18 cellular contexts compared by ENCODE assay signal in the genomic region with DNA sequence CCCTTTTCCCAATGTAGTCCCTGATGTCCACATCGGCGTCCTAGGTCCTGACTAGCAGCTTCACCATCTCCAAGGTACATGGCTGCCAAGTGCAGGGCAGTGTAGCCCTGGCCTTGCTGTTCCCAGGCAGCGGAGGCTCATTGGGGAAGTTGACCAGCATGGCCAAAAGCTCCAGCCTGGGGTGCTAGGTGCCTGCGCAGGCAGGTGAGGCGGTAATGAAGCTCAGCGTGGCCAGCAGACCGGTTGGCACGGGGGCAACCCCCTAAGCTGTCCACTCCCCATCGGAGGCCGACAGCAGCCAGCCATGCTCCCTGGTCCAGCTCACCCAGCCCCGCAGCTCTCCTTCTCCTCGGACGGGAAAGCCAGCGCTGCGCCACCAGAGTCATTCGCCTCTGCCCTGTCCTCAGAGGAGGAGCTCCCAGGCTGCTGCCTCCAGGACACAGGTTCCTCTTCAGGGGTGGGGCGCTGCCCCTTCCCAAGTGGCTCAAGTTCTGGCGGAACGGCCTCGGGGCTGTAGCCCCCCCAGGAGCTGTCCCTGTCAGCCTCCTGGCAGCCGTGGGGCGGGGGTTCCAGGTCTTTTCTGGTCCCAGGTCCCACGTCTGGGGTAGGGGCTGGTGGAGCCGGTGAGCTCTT.
DNase-seq lines count a peak whose midpoint lies in the region; ATAC-seq and TF ChIP-seq lines count a peak whose summit lies in the region.
"Had no signal": no experiment of that assay in that cellular context is flagged by ENCODE, and none has a peak within 500 bp of the region (broad histone marks: within the 10 kb centered on the region; RNA-seq: fewer than 3 reads in every experiment).

No MANE protein-coding gene starts in this region.

- H3K27me3 ChIP-seq in SK-N-SH (ENCODE audit: insufficient read depth) (no peaks in the 10 kb centered on the region), neuronal stem cell (ENCODE audit: control insufficient read depth in 3 of 3, insufficient read depth in 3 of 3, low read depth in 1 of 3, low read length in 3 of 3) (no peaks in the 10 kb centered on the region)
- H3K27me3 ChIP-seq: BLaER1 had no signal

- TF ChIP-seq RAD21 in SK-N-SH (IDR thresholded peaks at IDR 0.05; ENCODE audit: low read length): no peak

- 85% methylated on average over 4 of the region's 24 CpGs for WGBS in SK-N-SH (ENCODE audit: low lambda C conversion rate)
- WGBS in neuronal stem cell (ENCODE audit: extremely low coverage in 2 of 2, insufficient read length in 2 of 2, insufficient replicate concordance in 1 of 2), 2 donors: no CpG with 5 or more reads among the region's 24 CpGs

- CTCF ChIA-PET in SK-N-SH (lab: Yijun Ruan, JAX): no interaction called here

- no peak overlapping the region for H3K4me3 Mint-ChIP-seq in chondrocyte (ENCODE audit: unreplicated experiment)
- H3K4me3 Mint-ChIP-seq: CD8-positive, alpha-beta T cell; HFFc6 had no signal

- peak; percentile 7 for DNase-seq in SK-N-SH
- DNase-seq in chondrocyte (ENCODE audit: low spot score): peak; percentile 82
- no peak for DNase-seq in neuronal stem cell (ENCODE audit: low spot score)
- DNase-seq in T-helper 1 cell: no peak
- DNase-seq in germinal center (ENCODE audit: low spot score): no peak
- no peak for DNase-seq in activated CD4-positive, CD25-positive, alpha-beta regulatory T cell (lab: John Stamatoyannopoulos, UW)
- DNase-seq: 8988T; Calu3; CD8-positive, alpha-beta T cell; DMS79 treated with DMSO at 0.1 percent for 48 hours; EL; GOT3; H7; HFFc6 had no signal

- no peak overlapping the region for H3K18ac ChIP-seq in neuronal stem cell (ENCODE audit: low read length)

- no peak overlapping the region for H2BK120ac ChIP-seq in neuronal stem cell (ENCODE audit: low read depth, low read length)

- H3K36me3 Mint-ChIP-seq in chondrocyte (ENCODE audit: low read depth): no peaks in the 10 kb centered on the region
- H3K36me3 Mint-ChIP-seq: CD8-positive, alpha-beta T cell had no signal

- H2AK5ac ChIP-seq in neuronal stem cell (ENCODE audit: low read depth, low read length): no peak overlapping the region

- H4K20me1 ChIP-seq in SK-N-SH (ENCODE audit: insufficient read depth): no peaks in the 10 kb centered on the region
- H4K20me1 ChIP-seq: BLaER1 had no signal

- no peaks in the 10 kb centered on the region for H3K79me1 ChIP-seq in neuronal stem cell (ENCODE audit: low read depth, low read length)

- H3K4me1 ChIP-seq in SK-N-SH (ENCODE audit: control insufficient read depth in 1 of 2, insufficient read depth in 2 of 2, low read depth in 1 of 2, low read length in 1 of 2) (no peaks in the 10 kb centered on the region; a peak in 1 of 4 replicates), neuronal stem cell (ENCODE audit: control insufficient read depth in 2 of 2, insufficient read depth in 1 of 2, low read depth in 1 of 2, low read length in 2 of 2) (no peaks in the 10 kb centered on the region)
- H3K4me1 ChIP-seq: BLaER1 had no signal

- H3K4me3 ChIP-seq in SK-N-SH (ENCODE audit: low read depth in 2 of 2, low read length in 1 of 2) (no peak overlapping the region), neuronal stem cell (ENCODE audit: low read length in 2 of 2) (no peak overlapping the region)
- H3K4me3 ChIP-seq: BLaER1, GM12878 had no signal

- H2BK5ac ChIP-seq in neuronal stem cell (ENCODE audit: low read length): no peak overlapping the region

- H3K9me3 ChIP-seq in SK-N-SH (no peaks in the 10 kb centered on the region), neuronal stem cell (replicated peaks in 1 of 2; ENCODE audit: control insufficient read depth in 2 of 2, insufficient read depth in 1 of 2, low read depth in 1 of 2, low read length in 2 of 2) (peaks cover 0 to 3% of the 10 kb centered on the region in 2 donors)

- H4K91ac ChIP-seq in neuronal stem cell (ENCODE audit: low read depth, low read length, poor library complexity): no peak overlapping the region

- TF ChIP-seq EP300 in SK-N-SH (IDR thresholded peaks at IDR 0.05; ENCODE audit: borderline replicate concordance in 1 of 2, low read depth in 1 of 2, low read length in 1 of 2): no peak

- H3K4me1 Mint-ChIP-seq in chondrocyte (ENCODE audit: low read depth): no peaks in the 10 kb centered on the region

- no peak overlapping the region for H3K23ac ChIP-seq in neuronal stem cell (ENCODE audit: low read depth, low read length, poor library complexity)

- no peak overlapping the region for H3K27ac Mint-ChIP-seq in chondrocyte (ENCODE audit: unreplicated experiment)
- H3K27ac Mint-ChIP-seq: CD8-positive, alpha-beta T cell; HFFc6 had no signal

- H2AFZ ChIP-seq in SK-N-SH (ENCODE audit: low read depth): no peak overlapping the region
- H2AFZ ChIP-seq in neuronal stem cell (ENCODE audit: low read length): no peak overlapping the region

- no peak for ATAC-seq in SK-N-SH treated with all-trans-retinoic acid at 6 μM for 48 hours
- ATAC-seq: CD8-positive, alpha-beta T cell; GM12878; HCT116 had no signal

- H3K36me3 ChIP-seq in SK-N-SH (replicated peaks in 1 of 2; ENCODE audit: control insufficient read depth in 1 of 2, insufficient read depth in 2 of 2, low read length in 1 of 2): no peaks in the 10 kb centered on the region
- H3K36me3 ChIP-seq in neuronal stem cell (replicated peaks in 1 of 2; ENCODE audit: control insufficient read depth in 2 of 2, insufficient read depth in 2 of 2, low read length in 2 of 2): no peaks in the 10 kb centered on the region
- H3K36me3 ChIP-seq: BLaER1 had no signal

- H3K27ac ChIP-seq in SK-N-SH (ENCODE audit: low read depth in 2 of 2, low read length in 1 of 2) (no peak overlapping the region), neuronal stem cell (replicated peaks; ENCODE audit: low read length) (no peak overlapping the region)
- H3K27ac ChIP-seq: BLaER1 had no signal

- POLR2A ChIA-PET in SK-N-SH (lab: Yijun Ruan, JAX): no interaction called here

- H3K79me2 ChIP-seq in SK-N-SH (ENCODE audit: insufficient read depth): no peaks in the 10 kb centered on the region

- no peak for TF ChIP-seq CTCF in SK-N-SH (IDR thresholded peaks at IDR 0.05)
- TF ChIP-seq CTCF in chondrocyte (IDR thresholded peaks at IDR 0.05): no peak

- no peaks in the 10 kb centered on the region for H3F3A ChIP-seq in SK-N-SH (replicated peaks; ENCODE audit: insufficient read depth)

- H3K9me2 ChIP-seq in SK-N-SH: no peaks in the 10 kb centered on the region

- H3K9me3 Mint-ChIP-seq in chondrocyte (ENCODE audit: low read depth): peaks cover 25% of the 10 kb centered on the region

- H3K14ac ChIP-seq in neuronal stem cell (ENCODE audit: low read length): no peak overlapping the region

- no peak overlapping the region for H2BK12ac ChIP-seq in neuronal stem cell (ENCODE audit: low read length)

- H3K9ac ChIP-seq in SK-N-SH (no peak overlapping the region), neuronal stem cell (ENCODE audit: low read depth, low read length, poor library complexity) (no peak overlapping the region)
- H3K9ac ChIP-seq: BLaER1 had no signal

- no peak overlapping the region for H3K4me2 ChIP-seq in SK-N-SH
- H3K4me2 ChIP-seq in neuronal stem cell (ENCODE audit: insufficient read depth, low read length, poor library complexity, severe bottlenecking): no peak overlapping the region
- H3K4me2 ChIP-seq: BLaER1 had no signal

- no peak overlapping the region for H2BK15ac ChIP-seq in neuronal stem cell (ENCODE audit: low read length)

- no peak overlapping the region for H3K4ac ChIP-seq in neuronal stem cell (ENCODE audit: low read length)

- no peaks in the 10 kb centered on the region for H3K27me3 Mint-ChIP-seq in chondrocyte (ENCODE audit: low read depth)

- H4K8ac ChIP-seq in neuronal stem cell (ENCODE audit: low read depth, low read length): peak overlapping the region; percentile 92

TF ChIP-seq in SK-N-SH, 30 proteins besides CTCF, POLR2A, EP300 and RAD21:
- TF ChIP-seq TEAD4 (IDR thresholded peaks at IDR 0.05; ENCODE audit: borderline replicate concordance, insufficient read depth) (no peak), ELF1 (IDR thresholded peaks at IDR 0.05) (no peak)
- TF ChIP-seq, protein P1, sequence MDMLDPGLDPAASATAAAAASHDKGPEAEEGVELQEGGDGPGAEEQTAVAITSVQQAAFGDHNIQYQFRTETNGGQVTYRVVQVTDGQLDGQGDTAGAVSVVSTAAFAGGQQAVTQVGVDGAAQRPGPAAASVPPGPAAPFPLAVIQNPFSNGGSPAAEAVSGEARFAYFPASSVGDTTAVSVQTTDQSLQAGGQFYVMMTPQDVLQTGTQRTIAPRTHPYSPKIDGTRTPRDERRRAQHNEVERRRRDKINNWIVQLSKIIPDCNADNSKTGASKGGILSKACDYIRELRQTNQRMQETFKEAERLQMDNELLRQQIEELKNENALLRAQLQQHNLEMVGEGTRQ (IDR thresholded peaks at IDR 0.05; ENCODE audit: borderline replicate concordance, low read depth, low read length): no peak

TF ChIP-seq in SK-N-SH treated with all-trans-retinoic acid at 6 μM for 48 hours, 23 proteins besides CTCF, POLR2A, EP300 and RAD21 (continues in another document):
- TF ChIP-seq ZC3H10 (CRISPR knock-in tag; IDR thresholded peaks at IDR 0.05) (no peak), ESRRG (CRISPR knock-in tag; IDR thresholded peaks at IDR 0.05) (no peak), CSDC2 (CRISPR knock-in tag; IDR thresholded peaks at IDR 0.05) (no peak), ZFP3 (CRISPR knock-in tag; IDR thresholded peaks at IDR 0.05) (no peak), GLIS3 (CRISPR knock-in tag; IDR thresholded peaks at IDR 0.05) (no peak), ZNF8 (CRISPR knock-in tag; IDR thresholded peaks at IDR 0.05) (no peak), ARNTL (CRISPR knock-in tag; IDR thresholded peaks at IDR 0.05; ENCODE audit: borderline replicate concordance, low read depth) (no peak)
- TF ChIP-seq, protein P2, sequence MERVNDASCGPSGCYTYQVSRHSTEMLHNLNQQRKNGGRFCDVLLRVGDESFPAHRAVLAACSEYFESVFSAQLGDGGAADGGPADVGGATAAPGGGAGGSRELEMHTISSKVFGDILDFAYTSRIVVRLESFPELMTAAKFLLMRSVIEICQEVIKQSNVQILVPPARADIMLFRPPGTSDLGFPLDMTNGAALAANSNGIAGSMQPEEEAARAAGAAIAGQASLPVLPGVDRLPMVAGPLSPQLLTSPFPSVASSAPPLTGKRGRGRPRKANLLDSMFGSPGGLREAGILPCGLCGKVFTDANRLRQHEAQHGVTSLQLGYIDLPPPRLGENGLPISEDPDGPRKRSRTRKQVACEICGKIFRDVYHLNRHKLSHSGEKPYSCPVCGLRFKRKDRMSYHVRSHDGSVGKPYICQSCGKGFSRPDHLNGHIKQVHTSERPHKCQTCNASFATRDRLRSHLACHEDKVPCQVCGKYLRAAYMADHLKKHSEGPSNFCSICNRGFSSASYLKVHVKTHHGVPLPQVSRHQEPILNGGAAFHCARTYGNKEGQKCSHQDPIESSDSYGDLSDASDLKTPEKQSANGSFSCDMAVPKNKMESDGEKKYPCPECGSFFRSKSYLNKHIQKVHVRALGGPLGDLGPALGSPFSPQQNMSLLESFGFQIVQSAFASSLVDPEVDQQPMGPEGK (CRISPR knock-in tag; IDR thresholded peaks at IDR 0.05; ENCODE audit: borderline replicate concordance): no peak

Comparison
In these comparisons a context has a peak if more than half of its experiments do, and no peak if none do; other contexts are left out.
1. DNase-seq: peak in SK-N-SH (single experiment) and chondrocyte (single experiment); none in neuronal stem cell (single experiment), T-helper 1 cell (0 of 5), germinal center (single experiment) and activated CD4-positive, CD25-positive, alpha-beta regulatory T cell (0 of 4).